Comparison of ENCODE assay signal across 9 cellular contexts in the genomic region with DNA sequence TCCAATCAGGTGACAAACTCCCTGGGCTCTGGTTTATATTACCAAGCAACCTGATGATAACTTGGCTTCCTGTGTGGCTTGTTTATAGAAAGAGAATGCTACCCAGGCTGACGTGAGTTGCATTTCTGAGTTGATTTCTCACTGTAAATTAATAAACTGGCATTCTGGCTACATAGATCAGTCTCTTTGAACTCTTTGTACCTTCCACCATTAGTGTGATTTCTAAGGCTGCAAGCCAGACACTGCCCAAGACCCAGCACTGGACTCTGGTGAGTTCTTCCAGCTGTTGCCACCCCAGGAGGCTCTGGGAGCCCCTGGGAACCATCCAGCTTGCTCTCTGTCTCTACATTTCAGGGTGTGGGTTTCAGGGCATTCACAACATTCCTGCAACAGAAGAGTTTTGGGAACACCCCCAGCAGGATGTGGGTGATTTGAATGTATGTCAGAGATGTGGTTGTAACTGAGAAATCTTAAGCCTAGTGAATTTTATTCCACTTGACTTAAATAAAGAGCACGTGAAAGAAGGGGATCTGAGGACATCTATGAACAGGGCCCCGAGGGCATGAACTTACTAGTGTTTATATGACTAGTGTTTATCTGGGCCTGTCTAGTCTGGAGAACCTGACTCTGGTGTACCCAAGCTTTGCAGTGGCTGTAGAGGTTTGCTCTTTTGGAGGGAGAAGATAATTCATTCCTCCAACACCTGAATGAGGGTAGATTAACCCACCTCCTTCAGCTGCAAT. TPM values are rescaled to one million over a fixed set of nuclear protein-coding genes. Genes with fewer than 3 reads are reported as not detected.
DNase-seq lines count a peak whose midpoint lies in the region; ATAC-seq and TF ChIP-seq lines count a peak whose summit lies in the region.
"Had no signal": no experiment of that assay in that cellular context is flagged by ENCODE, and none has a peak within 500 bp of the region (broad histone marks: within the 10 kb centered on the region; RNA-seq: fewer than 3 reads in every experiment).

No MANE protein-coding gene starts in this region.

- no peak for TF ChIP-seq POLR2A in vagina (IDR thresholded peaks at IDR 0.05)

- no peak for ATAC-seq in HG03280 (IDR thresholded peaks at IDR 0.05; ENCODE audit: unreplicated experiment)

- H3K27ac ChIP-seq in osteoblast (ENCODE audit: low read depth, low read length) (peak overlapping the region; percentile 41), vagina (no peak overlapping the region)

- H3K4me1 ChIP-seq in osteoblast (ENCODE audit: insufficient read depth, low read length) (peaks cover 27% of the 10 kb centered on the region), vagina (peaks cover 7% of the 10 kb centered on the region)

- in situ Hi-C loops in T47D (cut with HindIII; ENCODE audit: low pct_unique_long_range_greater_than_20kb, low sequenced_read_pairs), result no loop called here

- DNase-seq in NCI-H1436 treated with DMSO at 0.1 percent for 48 hours (lab: John Stamatoyannopoulos, UW), result peak; percentile 26
- DNase-seq in NCI-H1436 (lab: John Stamatoyannopoulos, UW), result no peak
- peak; percentile 83 for DNase-seq in NCI-H2196 (lab: John Stamatoyannopoulos, UW; ENCODE audit: unreplicated experiment)
- DNase-seq in T47D (ENCODE audit: low read depth in 1 of 2, low spot score in 1 of 2), result peak; percentile 77 to 79
- DNase-seq in osteoblast (ENCODE audit: insufficient read length, low spot score, missing footprints), result peak; percentile 88
- no peak for DNase-seq in vagina (ENCODE audit: extremely low spot score in 2 of 2)
- DNase-seq in iPS-NIHi11 (ENCODE audit: low spot score), result no peak
- DNase-seq: Right ventricle myocardium superior had no signal

- intact Hi-C loops in vagina (cut with DNase I), result no loop called here

- H3K79me2 ChIP-seq in osteoblast (ENCODE audit: insufficient read depth, low read length), result no peaks in the 10 kb centered on the region

- H3K36me3 ChIP-seq in osteoblast (ENCODE audit: insufficient read depth, low read length) (no peaks in the 10 kb centered on the region), vagina (no peaks in the 10 kb centered on the region)

- no peaks in the 10 kb centered on the region for H4K20me1 ChIP-seq in osteoblast (ENCODE audit: insufficient read depth, low read length)

- no peak for TF ChIP-seq CTCF in osteoblast (IDR thresholded peaks at IDR 0.05; ENCODE audit: extremely low read depth, low read depth, low read length)
- TF ChIP-seq CTCF in vagina (IDR thresholded peaks at IDR 0.05), result no peak

- H3K27me3 ChIP-seq in osteoblast (ENCODE audit: insufficient read depth, low read length) (peaks cover 16% of the 10 kb centered on the region), vagina (no peaks in the 10 kb centered on the region)

- no peak overlapping the region for H2AFZ ChIP-seq in osteoblast (ENCODE audit: low read length)

- H3K9me3 ChIP-seq in osteoblast (ENCODE audit: low read depth, low read length) (no peaks in the 10 kb centered on the region), vagina (no peaks in the 10 kb centered on the region)

- H3K4me2 ChIP-seq in osteoblast (ENCODE audit: insufficient read depth, low read length), result peak overlapping the region; percentile 7

- H3K4me3 ChIP-seq in osteoblast (ENCODE audit: insufficient read depth, low read length), result no peak overlapping the region
- no peak overlapping the region for H3K4me3 ChIP-seq in vagina

RNA-seq across cellular contexts. Expression of gene LRRC37A, which starts 30.3 kb away (rescaled TPM):
- total RNA-seq in osteoblast (2.4 and 6.2 TPM in 2 replicates), vagina (3.4 TPM)

Comparison
In these comparisons a context has a peak if more than half of its experiments do, and no peak if none do; other contexts are left out.
1. DNase-seq: peak in NCI-H1436 treated with DMSO at 0.1 percent for 48 hours (single experiment), NCI-H2196 (single experiment), T47D (2 of 2) and osteoblast (single experiment); none in NCI-H1436 (single experiment), vagina (0 of 2) and iPS-NIHi11 (single experiment).